18 cellular contexts compared by ENCODE assay signal in genomic region chr15:27087651-27088583, GRCh38.
DNase-seq lines count a peak whose midpoint lies in the region; ATAC-seq, FAIRE-seq and TF ChIP-seq lines count a peak whose summit lies in the region.
"Had no signal": no experiment of that assay in that cellular context is flagged by ENCODE, and none has a peak within 500 bp of the region (broad histone marks: within the 10 kb centered on the region; RNA-seq: fewer than 3 reads in every experiment).

No MANE protein-coding gene starts in this region.

- dilution Hi-C loops in IMR-90 (cut with HindIII; ENCODE audit: low sequenced_read_pairs, unreplicated experiment): no loop called here

- in situ Hi-C loops in IMR-90 (cut with MboI; ENCODE audit: low sequenced_read_pairs): no loop called here

- H3K56ac ChIP-seq in IMR-90 (ENCODE audit: extremely low read depth, insufficient read depth, low read length): no peak overlapping the region

- H4K5ac ChIP-seq in IMR-90 (ENCODE audit: low read depth, low read length): no peak overlapping the region

- peaks cover 20% of the 10 kb centered on the region for H3K4me1 Mint-ChIP-seq in GM23338
- H3K4me1 Mint-ChIP-seq in naive thymus-derived CD4-positive, alpha-beta T cell: no peaks in the 10 kb centered on the region
- H3K4me1 Mint-ChIP-seq: B cell had no signal

- no peak overlapping the region for H3K4me3 ChIP-seq in GM23338
- no peak overlapping the region for H3K4me3 ChIP-seq in IMR-90 (ENCODE audit: insufficient read depth, low read depth, low read length)
- H3K4me3 ChIP-seq in naive thymus-derived CD4-positive, alpha-beta T cell (ENCODE audit: low read length): no peak overlapping the region

- H3K18ac ChIP-seq in IMR-90 (ENCODE audit: low read depth, low read length): no peak overlapping the region

- H4K8ac ChIP-seq in IMR-90 (ENCODE audit: low read depth in 2 of 2, low read length in 2 of 2): no peak overlapping the region

- no peaks in the 10 kb centered on the region for H3K9me2 ChIP-seq in GM23338 (ENCODE audit: insufficient read depth)

- no peaks in the 10 kb centered on the region for H3K36me3 Mint-ChIP-seq in GM23338 (ENCODE audit: low read depth)
- peaks cover 0 to 4% (median 0%) of the 10 kb centered on the region in 5 donors for H3K36me3 Mint-ChIP-seq in naive thymus-derived CD4-positive, alpha-beta T cell

- H2AFZ ChIP-seq in GM23338 (0 out of 2 replicates have a peak overlapping the region, but pooled peaks have one; percentile 52), IMR-90 (replicated peaks; ENCODE audit: low read length, poor library complexity) (no peak overlapping the region)

- H2AK9ac ChIP-seq in IMR-90 (replicated peaks; ENCODE audit: low read depth, low read length, poor library complexity): no peak overlapping the region

- H3K9me1 ChIP-seq in IMR-90 (ENCODE audit: insufficient read depth, low read length): no peaks in the 10 kb centered on the region

- H3K9me3 Mint-ChIP-seq in GM23338: peaks cover 15% of the 10 kb centered on the region
- peaks cover 0 to 43% (median 13%) of the 10 kb centered on the region in 11 donors for H3K9me3 Mint-ChIP-seq in naive thymus-derived CD4-positive, alpha-beta T cell

- H2BK20ac ChIP-seq in IMR-90 (ENCODE audit: low read depth, low read length): no peak overlapping the region

- H3F3A ChIP-seq in GM23338 (replicated peaks; ENCODE audit: low read depth): no peaks in the 10 kb centered on the region

- CTCF ChIA-PET in IMR-90 (lab: Yijun Ruan, JAX): no interaction called here
- CTCF ChIA-PET in naive thymus-derived CD4-positive, alpha-beta T cell (lab: Charles Lee): no interaction called here

- H3K27ac Mint-ChIP-seq in GM23338: no peak overlapping the region
- H3K27ac Mint-ChIP-seq in naive thymus-derived CD4-positive, alpha-beta T cell: no peak overlapping the region
- H3K27ac Mint-ChIP-seq: B cell; CD4-positive, alpha-beta T cell had no signal

- no peak overlapping the region for H2BK120ac ChIP-seq in IMR-90 (ENCODE audit: low read depth, low read length)

- H3K4ac ChIP-seq in IMR-90 (ENCODE audit: low read depth, low read length): no peak overlapping the region

- peaks cover 26% of the 10 kb centered on the region for H3K9me3 ChIP-seq in IMR-90 (ENCODE audit: control insufficient read depth, insufficient read depth, low read length)
- peaks cover 0 to 13% (median 0%) of the 10 kb centered on the region in 3 experiments for H3K9me3 ChIP-seq in naive thymus-derived CD4-positive, alpha-beta T cell (ENCODE audit: control insufficient read depth in 2 of 3, low read length in 3 of 3)

- DNase-seq in GM23338 (ENCODE audit: low spot score): no peak
- no peak for DNase-seq in IMR-90
- no peak for DNase-seq in naive thymus-derived CD4-positive, alpha-beta T cell
- no peak for DNase-seq in urothelium cell line (ENCODE audit: low spot score)
- DNase-seq in omental fat pad (ENCODE audit: low spot score): no peak
- DNase-seq in NCI-H187 treated with DMSO at 0.1 percent for 48 hours (lab: John Stamatoyannopoulos, UW): no peak
- DNase-seq: C1 segment of cervical spinal cord; CD4-positive, alpha-beta T cell; DMS153; DMS79 treated with DMSO at 0.1 percent for 48 hours; EL had no signal

- no peak overlapping the region for H3K9ac ChIP-seq in IMR-90 (ENCODE audit: low read depth, low read length)

- H3K27me3 ChIP-seq in GM23338 (ENCODE audit: insufficient read depth): no peaks in the 10 kb centered on the region
- no peaks in the 10 kb centered on the region for H3K27me3 ChIP-seq in IMR-90 (ENCODE audit: control insufficient read depth, insufficient read depth, low read length)
- H3K27me3 ChIP-seq in naive thymus-derived CD4-positive, alpha-beta T cell (ENCODE audit: control insufficient read depth in 2 of 2, insufficient read depth in 2 of 2, low read length in 2 of 2): no peaks in the 10 kb centered on the region

- no peak overlapping the region for H2BK15ac ChIP-seq in IMR-90 (ENCODE audit: low read depth, low read length)

- H4K20me1 ChIP-seq in GM23338 (replicated peaks; ENCODE audit: insufficient read depth): no peaks in the 10 kb centered on the region
- no peaks in the 10 kb centered on the region for H4K20me1 ChIP-seq in IMR-90 (ENCODE audit: insufficient read depth, low read length)

- TF ChIP-seq CTCF in GM23338 (conservative IDR thresholded peaks at IDR 0.05; ENCODE audit: low read depth in 2 of 2) (no peak), IMR-90 (conservative IDR thresholded peaks at IDR 0.05; ENCODE audit: low read depth, low read length) (no peak), omental fat pad (IDR thresholded peaks at IDR 0.05) (no peak)

- no peak overlapping the region for H3K23ac ChIP-seq in IMR-90 (ENCODE audit: low read depth, low read length)

- H3K36me3 ChIP-seq in GM23338 (ENCODE audit: insufficient read depth) (no peaks in the 10 kb centered on the region), IMR-90 (ENCODE audit: control insufficient read depth, insufficient read depth, low read length) (no peaks in the 10 kb centered on the region)
- no peaks in the 10 kb centered on the region for H3K36me3 ChIP-seq in naive thymus-derived CD4-positive, alpha-beta T cell (ENCODE audit: control insufficient read depth in 2 of 3, insufficient read depth in 3 of 3, low read length in 3 of 3)

- no peak overlapping the region for H4K91ac ChIP-seq in IMR-90 (ENCODE audit: insufficient read depth, low read depth, low read length)

- no peak overlapping the region for H3K4me2 ChIP-seq in GM23338
- H3K4me2 ChIP-seq in IMR-90 (ENCODE audit: low read depth, low read length): no peak overlapping the region

- POLR2A ChIA-PET in IMR-90 (lab: Charles Lee; ENCODE audit: unreplicated experiment): no interaction called here
- POLR2A ChIA-PET in naive thymus-derived CD4-positive, alpha-beta T cell (lab: Charles Lee): no interaction called here

- H3K14ac ChIP-seq in IMR-90 (replicated peaks; ENCODE audit: low read depth, low read length): no peak overlapping the region

- no peak for TF ChIP-seq RAD21 in IMR-90 (IDR thresholded peaks at IDR 0.05; ENCODE audit: low read length)

- peak; percentile 98 for FAIRE-seq in urothelium cell line (lab: Jason Lieb, UNC)
- FAIRE-seq: A204.1, D721Med, G401.6, GM12891 had no signal

- no peaks in the 10 kb centered on the region for H3K79me1 ChIP-seq in IMR-90 (ENCODE audit: low read depth in 1 of 2, low read length in 2 of 2)

- peaks cover 5% of the 10 kb centered on the region for H3K27me3 Mint-ChIP-seq in GM23338 (ENCODE audit: insufficient read depth, low read depth, poor library complexity)
- no peaks in the 10 kb centered on the region for H3K27me3 Mint-ChIP-seq in naive thymus-derived CD4-positive, alpha-beta T cell
- H3K27me3 Mint-ChIP-seq: B cell; CD4-positive, alpha-beta T cell had no signal

- H3K4me3 Mint-ChIP-seq in GM23338: no peak overlapping the region
- H3K4me3 Mint-ChIP-seq in naive thymus-derived CD4-positive, alpha-beta T cell: no peak overlapping the region
- H3K4me3 Mint-ChIP-seq: B cell; CD4-positive, alpha-beta T cell had no signal

- intact Hi-C loops in IMR-90 (cut with micrococcal nuclease): no loop called here
- intact Hi-C loops in naive thymus-derived CD4-positive, alpha-beta T cell (cut with micrococcal nuclease): no loop called here

- 90% methylated on average over 2 of the region's 27 CpGs; no CpG with 5 or more reads in 1 of the 2 experiments for WGBS in IMR-90 (ENCODE audit: extremely low coverage in 2 of 2, insufficient read length in 1 of 2), 2 experiments

- BruUV-seq in IMR-90 (replicated peaks; lab: Mats Ljungman, UMichigan): no TSS peak

- no peak overlapping the region for H2AK5ac ChIP-seq in IMR-90 (ENCODE audit: low read depth, low read length)

- H3K4me1 ChIP-seq in GM23338 (ENCODE audit: insufficient read depth): peaks cover 8% of the 10 kb centered on the region
- H3K4me1 ChIP-seq in IMR-90 (ENCODE audit: control insufficient read depth, insufficient read depth, low read length): no peaks in the 10 kb centered on the region
- H3K4me1 ChIP-seq in naive thymus-derived CD4-positive, alpha-beta T cell (ENCODE audit: control insufficient read depth in 2 of 2, insufficient read depth in 2 of 2, low read length in 2 of 2): no peaks in the 10 kb centered on the region

- H2BK5ac ChIP-seq in IMR-90 (ENCODE audit: low read depth, low read length, poor library complexity, severe bottlenecking): peak overlapping the region; percentile 61

- H3K79me2 ChIP-seq in GM23338 (replicated peaks; ENCODE audit: insufficient read depth): no peaks in the 10 kb centered on the region

- ATAC-seq in GM23338: no peak
- ATAC-seq in IMR-90 (ENCODE audit: low read depth): no peak
- peak; percentile 26 for ATAC-seq in naive thymus-derived CD4-positive, alpha-beta T cell
- ATAC-seq in HG03135 (IDR thresholded peaks at IDR 0.05; ENCODE audit: unreplicated experiment): no peak
- ATAC-seq in omental fat pad (ENCODE audit: low FRiP score): no peak
- ATAC-seq: HCT116 had no signal

- no peak for TF ChIP-seq POLR2A in IMR-90 (IDR thresholded peaks at IDR 0.05; ENCODE audit: low read depth, low read length)

- H3K27ac ChIP-seq in GM23338 (ENCODE audit: low read depth) (no peak overlapping the region), IMR-90 (ENCODE audit: insufficient read depth, low read length) (no peak overlapping the region)
- no peak overlapping the region for H3K27ac ChIP-seq in naive thymus-derived CD4-positive, alpha-beta T cell (ENCODE audit: low read depth, low read length)

TF ChIP-seq in GM23338, 12 proteins besides CTCF, POLR2A, EP300 and RAD21 (continues in another document):
- TF ChIP-seq ETS1 (IDR thresholded peaks at IDR 0.05) (no peak), ZNF114 (CRISPR knock-in tag; IDR thresholded peaks at IDR 0.05) (no peak), POLR2AphosphoS5 (IDR thresholded peaks at IDR 0.05; ENCODE audit: low read depth) (no peak)

TF ChIP-seq in IMR-90, 13 proteins besides CTCF, POLR2A, EP300 and RAD21 (continues in another document):
- TF ChIP-seq, protein P1, sequence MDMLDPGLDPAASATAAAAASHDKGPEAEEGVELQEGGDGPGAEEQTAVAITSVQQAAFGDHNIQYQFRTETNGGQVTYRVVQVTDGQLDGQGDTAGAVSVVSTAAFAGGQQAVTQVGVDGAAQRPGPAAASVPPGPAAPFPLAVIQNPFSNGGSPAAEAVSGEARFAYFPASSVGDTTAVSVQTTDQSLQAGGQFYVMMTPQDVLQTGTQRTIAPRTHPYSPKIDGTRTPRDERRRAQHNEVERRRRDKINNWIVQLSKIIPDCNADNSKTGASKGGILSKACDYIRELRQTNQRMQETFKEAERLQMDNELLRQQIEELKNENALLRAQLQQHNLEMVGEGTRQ (IDR thresholded peaks at IDR 0.05; ENCODE audit: low read depth, low read length): no peak
- no peak for TF ChIP-seq MAZ (IDR thresholded peaks at IDR 0.05; ENCODE audit: borderline replicate concordance, low read depth, low read length)
- TF ChIP-seq, protein P2, sequence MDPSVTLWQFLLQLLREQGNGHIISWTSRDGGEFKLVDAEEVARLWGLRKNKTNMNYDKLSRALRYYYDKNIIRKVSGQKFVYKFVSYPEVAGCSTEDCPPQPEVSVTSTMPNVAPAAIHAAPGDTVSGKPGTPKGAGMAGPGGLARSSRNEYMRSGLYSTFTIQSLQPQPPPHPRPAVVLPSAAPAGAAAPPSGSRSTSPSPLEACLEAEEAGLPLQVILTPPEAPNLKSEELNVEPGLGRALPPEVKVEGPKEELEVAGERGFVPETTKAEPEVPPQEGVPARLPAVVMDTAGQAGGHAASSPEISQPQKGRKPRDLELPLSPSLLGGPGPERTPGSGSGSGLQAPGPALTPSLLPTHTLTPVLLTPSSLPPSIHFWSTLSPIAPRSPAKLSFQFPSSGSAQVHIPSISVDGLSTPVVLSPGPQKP (IDR thresholded peaks at IDR 0.05; ENCODE audit: borderline replicate concordance, low read depth, low read length): no peak
